Comparison of ENCODE assay signal across 9 cellular contexts in genomic region chr17:13601317-13601775, GRCh38. TPM values are rescaled to one million over a fixed set of nuclear protein-coding genes. Genes with fewer than 3 reads are reported as not detected.
A peak's percentile ranks its signal among the peaks of the same experiment; 100 is the strongest.
DNase-seq lines count a peak whose midpoint lies in the region; ATAC-seq and TF ChIP-seq lines count a peak whose summit lies in the region.
"Had no signal": no experiment of that assay in that cellular context is flagged by ENCODE, and none has a peak within 500 bp of the region (broad histone marks: within the 10 kb centered on the region; RNA-seq: fewer than 3 reads in every experiment).

No MANE protein-coding gene starts in this region.

- H3K4me1 ChIP-seq in mesenchymal stem cell (ENCODE audit: control insufficient read depth, insufficient read depth, low read depth, low read length): peaks cover 21% of the 10 kb centered on the region
- peaks cover 0 to 22% (median 18%) of the 10 kb centered on the region in 4 donors for H3K4me1 ChIP-seq in upper lobe of left lung

- H2BK5ac ChIP-seq in mesenchymal stem cell (ENCODE audit: low read depth, low read length, poor library complexity, severe bottlenecking): no peak overlapping the region

- peak overlapping the region; percentile 78 for H3K4me3 ChIP-seq in choroid plexus epithelial cell (ENCODE audit: low read depth, low read length)
- peak overlapping the region; percentile 33 to 93 for H3K4me3 ChIP-seq in mesenchymal stem cell (ENCODE audit: insufficient read depth in 1 of 2, low read depth in 1 of 2, low read length in 2 of 2)
- H3K4me3 ChIP-seq in upper lobe of left lung: peak overlapping the region in 3 of 4 donors; percentile 33 to 50 (median 44)

- H3K23ac ChIP-seq in mesenchymal stem cell (ENCODE audit: low read length in 2 of 2): peak overlapping the region in 1 of 2 experiments; percentile 94

- no peaks in the 10 kb centered on the region for H3K79me1 ChIP-seq in mesenchymal stem cell (replicated peaks; ENCODE audit: low read length, poor library complexity, severe bottlenecking)

- H3K27ac Mint-ChIP-seq in activated T-cell treated with anti-CD3 and anti-CD28 coated beads, Interleukin-2, amount 50 U/mL, for 24 hours: no peak overlapping the region

- TF ChIP-seq CTCF in choroid plexus epithelial cell (conservative IDR thresholded peaks at IDR 0.05; ENCODE audit: low read depth, low read length) (no peak), upper lobe of left lung (IDR thresholded peaks at IDR 0.05) (no peak)

- peak overlapping the region in 1 of 2 experiments; percentile 51 for H2BK12ac ChIP-seq in mesenchymal stem cell (ENCODE audit: low read length in 2 of 2)

- H2AFZ ChIP-seq in mesenchymal stem cell (ENCODE audit: low read depth, low read length): peak overlapping the region; percentile 80

- peak overlapping the region; percentile 54 for H3K4me3 Mint-ChIP-seq in activated T-cell treated with anti-CD3 and anti-CD28 coated beads, Interleukin-2, amount 50 U/mL, for 24 hours

- H3K14ac ChIP-seq in mesenchymal stem cell (ENCODE audit: low read length in 2 of 2): peak overlapping the region in 1 of 2 experiments; percentile 7

- no peaks in the 10 kb centered on the region for H3K9me3 Mint-ChIP-seq in activated T-cell treated with anti-CD3 and anti-CD28 coated beads, Interleukin-2, amount 50 U/mL, for 24 hours

- H3K4ac ChIP-seq in mesenchymal stem cell (ENCODE audit: low read depth in 1 of 2, low read length in 2 of 2): peak overlapping the region in 1 of 2 experiments; percentile 82

- peak in 1 of 2 donors; percentile 47 for ATAC-seq in upper lobe of left lung (ENCODE audit: low FRiP score in 2 of 2)

- peak overlapping the region; percentile 3 to 90 for H3K18ac ChIP-seq in mesenchymal stem cell (ENCODE audit: low read depth in 1 of 2, low read length in 2 of 2)

- no peak overlapping the region for H2AK5ac ChIP-seq in mesenchymal stem cell (ENCODE audit: low read length, severe bottlenecking)

- no peak overlapping the region for H2BK15ac ChIP-seq in mesenchymal stem cell (ENCODE audit: low read depth, poor library complexity, severe bottlenecking)

- TF ChIP-seq EP300 in upper lobe of left lung (IDR thresholded peaks at IDR 0.05): no peak

- in situ Hi-C loops in ACHN (cut with HindIII; ENCODE audit: low pct_ligation_motif_present, low pct_unique_long_range_greater_than_20kb, low sequenced_read_pairs): no loop called here

- H3K27me3 Mint-ChIP-seq in activated T-cell treated with anti-CD3 and anti-CD28 coated beads, Interleukin-2, amount 50 U/mL, for 24 hours: peaks cover 74% of the 10 kb centered on the region

- peak overlapping the region; percentile 91 for H3K9ac ChIP-seq in mesenchymal stem cell (ENCODE audit: low read length)

- H3K27me3 ChIP-seq in mesenchymal stem cell (ENCODE audit: control insufficient read depth in 1 of 2, insufficient read depth in 1 of 2, low read length in 2 of 2) (peaks cover 0 to 24% of the 10 kb centered on the region in 2 experiments), upper lobe of left lung (peaks cover 0 to 25% (median 11%) of the 10 kb centered on the region in 4 donors)

- no peak overlapping the region for H3K27ac ChIP-seq in mesenchymal stem cell (ENCODE audit: low read length, poor library complexity, severe bottlenecking)
- H3K27ac ChIP-seq in upper lobe of left lung: peak overlapping the region in 2 of 4 donors; percentile 4 to 32

- no peak overlapping the region for H4K91ac ChIP-seq in mesenchymal stem cell (ENCODE audit: low read length)

- peak overlapping the region; percentile 37 for H3K4me2 ChIP-seq in mesenchymal stem cell (ENCODE audit: low read length, poor library complexity, severe bottlenecking)

- peaks cover 8% of the 10 kb centered on the region for H3K4me1 Mint-ChIP-seq in activated T-cell treated with anti-CD3 and anti-CD28 coated beads, Interleukin-2, amount 50 U/mL, for 24 hours (ENCODE audit: low read depth)

- H3K36me3 ChIP-seq in mesenchymal stem cell (ENCODE audit: control insufficient read depth in 1 of 2, insufficient read depth in 2 of 2, low read depth in 1 of 2, low read length in 2 of 2): peaks cover 0 to 3% of the 10 kb centered on the region in 2 experiments
- no peaks in the 10 kb centered on the region for H3K36me3 ChIP-seq in upper lobe of left lung

- H3K9me3 ChIP-seq in mesenchymal stem cell (ENCODE audit: control insufficient read depth, low read length): no peaks in the 10 kb centered on the region
- no peaks in the 10 kb centered on the region for H3K9me3 ChIP-seq in upper lobe of left lung

- WGBS in mesenchymal stem cell: under 1% methylated on average over 36 of the region's 48 CpGs
- 0% methylated on average over 10 to 16 of the region's 48 CpGs for WGBS in upper lobe of left lung, 2 donors

- H2BK120ac ChIP-seq in mesenchymal stem cell (ENCODE audit: low read depth, low read length): no peak overlapping the region

- H4K8ac ChIP-seq in mesenchymal stem cell (ENCODE audit: low read length): peak overlapping the region; percentile 7

- no peaks in the 10 kb centered on the region for H3K36me3 Mint-ChIP-seq in activated T-cell treated with anti-CD3 and anti-CD28 coated beads, Interleukin-2, amount 50 U/mL, for 24 hours (ENCODE audit: low read depth)

- peak; percentile 35 for DNase-seq in activated T-cell treated with anti-CD3 and anti-CD28 coated beads, Interleukin-2, amount 50 U/mL, for 24 hours
- no peak for DNase-seq in activated T-cell treated with anti-CD3 and anti-CD28 coated beads for 4 hours
- no peak for DNase-seq in choroid plexus epithelial cell (ENCODE audit: low read depth)
- DNase-seq in mesenchymal stem cell: peak; percentile 52
- DNase-seq in upper lobe of left lung: peak in 1 of 2 donors; percentile 83
- DNase-seq in ACHN: no peak
- no peak for DNase-seq in T-helper 1 cell
- DNase-seq in NCI-H1694 (lab: John Stamatoyannopoulos, UW): no peak
- DNase-seq: small intestine had no signal

- TF ChIP-seq POLR2A in upper lobe of left lung (IDR thresholded peaks at IDR 0.05): no peak

RNA-seq across cellular contexts. Expression of gene HS3ST3A1, which starts 0.4 kb away (rescaled TPM):
- polyA plus RNA-seq in mesenchymal stem cell (2013, experiment 1 of 2): 11.7 TPM
- 10.4 TPM for polyA plus RNA-seq in mesenchymal stem cell (2013, experiment 2 of 2)
- total RNA-seq in upper lobe of left lung: 10 to 100 TPM in 1 of 6 donors, 1 to 10 TPM in 5; 1.3 to 10.5 (median 2.2) TPM

Comparison
In these comparisons a context has a peak if more than half of its experiments do, and no peak if none do; other contexts are left out.
1. DNase-seq: peak in activated T-cell treated with anti-CD3 and anti-CD28 coated beads, Interleukin-2, amount 50 U/mL, for 24 hours (single experiment) and mesenchymal stem cell (single experiment); none in activated T-cell treated with anti-CD3 and anti-CD28 coated beads for 4 hours (single experiment), choroid plexus epithelial cell (single experiment), ACHN (single experiment), T-helper 1 cell (0 of 5) and NCI-H1694 (single experiment).
2. Peak in every context shown above with its lines, with median percentiles within 50 percentile points of each other: H3K4me3 ChIP-seq.